19 cellular contexts compared by ENCODE assay signal in the genomic region with DNA sequence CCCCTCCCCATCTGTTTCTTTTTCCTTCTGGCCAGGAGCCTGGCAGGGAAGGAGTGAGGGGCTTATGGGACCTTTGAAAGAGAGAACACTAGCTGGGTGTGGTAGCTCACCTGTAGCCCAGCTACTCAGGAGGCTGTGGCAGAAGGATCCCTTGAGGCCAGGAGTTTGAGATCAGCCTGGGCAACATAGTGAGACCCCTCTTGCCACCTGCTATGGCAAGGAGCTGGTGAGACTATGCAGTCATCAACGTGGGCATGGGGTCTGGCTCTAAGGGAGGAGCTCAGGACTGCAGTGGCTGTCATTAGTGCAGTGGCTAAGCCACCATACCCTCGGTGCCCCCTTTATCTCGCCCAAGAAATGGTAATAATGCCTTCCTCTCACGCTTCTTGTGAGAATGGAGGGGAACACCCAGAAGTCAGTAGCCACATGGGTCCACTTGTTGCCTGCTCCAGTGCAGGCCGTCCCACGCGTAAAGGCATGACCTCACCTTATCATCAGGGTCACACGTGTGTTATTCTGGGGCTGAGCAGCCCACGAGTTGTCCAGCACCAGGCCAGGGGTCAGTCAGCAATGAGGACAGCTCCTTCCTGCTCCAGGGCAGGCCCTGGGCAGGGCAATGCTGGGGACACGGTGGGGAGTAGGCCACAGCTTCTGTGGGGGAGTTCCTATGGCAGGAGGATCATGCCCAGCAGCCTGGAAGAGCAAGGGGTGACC.
"Had no signal": no experiment of that assay in that cellular context is flagged by ENCODE, and none has a peak within 500 bp of the region (broad histone marks: within the 10 kb centered on the region; RNA-seq: fewer than 3 reads in every experiment).

No MANE protein-coding gene starts in this region.

- H3K9me3 Mint-ChIP-seq: activated naive CD8-positive, alpha-beta T cell treated with anti-CD3 and anti-CD28 coated beads, Interleukin-2, amount 10 ng/mL, durations not matched to agents 7 days and 5 days; brain; endodermal cell; nephron had no signal

- H3K4me1 Mint-ChIP-seq: activated naive CD8-positive, alpha-beta T cell treated with anti-CD3 and anti-CD28 coated beads, Interleukin-2, amount 10 ng/mL, durations not matched to agents 7 days and 5 days; brain had no signal

- DNase-seq: activated CD4-positive, alpha-beta T cell treated with anti-CD3 and anti-CD28 coated beads, Interleukin-2, amount 50 U/mL, for 1 hour; activated CD4-positive, CD25-positive, alpha-beta regulatory T cell treated with anti-CD3 and anti-CD28 coated beads, Interleukin-2, amount 50 U/mL, for 72 hours; activated naive CD8-positive, alpha-beta T cell treated with anti-CD3 and anti-CD28 coated beads, Interleukin-2, amount 10 ng/mL, durations not matched to agents 7 days and 5 days; amygdala; caudate nucleus; dorsolateral prefrontal cortex; endodermal cell; erythroblast; foreskin melanocyte; glutamatergic neuron; hypothalamus; islet precursor cell; midbrain; SK-N-SH; stimulated activated CD4-positive, alpha-beta T cell treated with anti-CD3 and anti-CD28 coated beads, Interleukin-2, amount 100 ng/mL, for 24 hours; T-helper 9 cell had no signal

- H3K4me3 Mint-ChIP-seq: activated naive CD8-positive, alpha-beta T cell treated with anti-CD3 and anti-CD28 coated beads, Interleukin-2, amount 10 ng/mL, durations not matched to agents 7 days and 5 days; brain; endodermal cell; nephron had no signal

- H3K27ac Mint-ChIP-seq: activated naive CD8-positive, alpha-beta T cell treated with anti-CD3 and anti-CD28 coated beads, Interleukin-2, amount 10 ng/mL, durations not matched to agents 7 days and 5 days; endodermal cell; nephron had no signal

- H3K27me3 Mint-ChIP-seq: activated naive CD8-positive, alpha-beta T cell treated with anti-CD3 and anti-CD28 coated beads, Interleukin-2, amount 10 ng/mL, durations not matched to agents 7 days and 5 days; brain; progenitor cell of endocrine pancreas had no signal
